Comparison of ENCODE assay signal across 8 cellular contexts in genomic region chr10:110497438-110498086, GRCh38. TPM values are rescaled to one million over a fixed set of nuclear protein-coding genes. Genes with fewer than 3 reads are reported as not detected.
DNase-seq lines count a peak whose midpoint lies in the region; ATAC-seq and TF ChIP-seq lines count a peak whose summit lies in the region.

Gene DUSP5 (plus strand): TSS chr10:110497907. CDS start chr10:110498122, 215 bp downstream.

- no peaks in the 10 kb centered on the region for H3K36me3 ChIP-seq in neural cell (ENCODE audit: insufficient read depth, low read length)

- H3K9me3 ChIP-seq in neural cell (ENCODE audit: low read length) = no peaks in the 10 kb centered on the region

- TF ChIP-seq RAD21 in neural cell (conservative IDR thresholded peaks at IDR 0.05) = peak; percentile 26

- peak within 1 kb of the TSS; percentile 2 for H3K4me2 ChIP-seq in neural cell (ENCODE audit: low read length)

- DNase-seq in ELF-1 (ENCODE audit: low read depth, low spot score) (peak; percentile 90), Kasumi-1 (lab: John Stamatoyannopoulos, UW) (peak; percentile 92 to 95), SHP77 treated with DMSO at 0.1 percent for 48 hours (lab: John Stamatoyannopoulos, UW) (peak; percentile 65), activated gamma-delta T cell (lab: John Stamatoyannopoulos, UW) (peak; percentile 93), fibroblast of the conjunctiva (ENCODE audit: low read depth) (peak; percentile 73)
- peak; percentile 96 to 98 for DNase-seq in stimulated activated naive CD8-positive, alpha-beta T cell treated with anti-CD3 and anti-CD28 coated beads, Interleukin-15, amount 100 ng/mL, for 72 hours

- no peaks in the 10 kb centered on the region for H3F3A ChIP-seq in neural cell (ENCODE audit: insufficient read depth, low read length, poor library complexity, severe bottlenecking)

- no peak for TF ChIP-seq CTCF in neural cell (IDR thresholded peaks at IDR 0.05; ENCODE audit: poor library complexity, severe bottlenecking)

- peak within 1 kb of the TSS; percentile 86 to 98 for H3K27ac Mint-ChIP-seq in stimulated activated naive CD8-positive, alpha-beta T cell treated with anti-CD3 and anti-CD28 coated beads, Interleukin-15, amount 100 ng/mL, for 72 hours

- peaks cover 54% of the 10 kb centered on the region for H3K4me1 Mint-ChIP-seq in stimulated activated naive CD8-positive, alpha-beta T cell treated with anti-CD3 and anti-CD28 coated beads, Interleukin-15, amount 100 ng/mL, for 72 hours

- no peaks in the 10 kb centered on the region for H3K79me2 ChIP-seq in neural cell (replicated peaks; ENCODE audit: insufficient read depth, low read length)

- H3K4me3 Mint-ChIP-seq in stimulated activated naive CD8-positive, alpha-beta T cell treated with anti-CD3 and anti-CD28 coated beads, Interleukin-15, amount 100 ng/mL, for 72 hours = peak within 1 kb of the TSS; percentile 94 to 96

- peaks cover 50% of the 10 kb centered on the region for H3K27me3 ChIP-seq in neural cell (ENCODE audit: insufficient read depth, low read depth, low read length)

- TF ChIP-seq EP300 in neural cell (conservative IDR thresholded peaks at IDR 0.05; ENCODE audit: poor library complexity, severe bottlenecking) = no peak

- peak within 1 kb of the TSS; percentile 44 for H3K27ac ChIP-seq in neural cell (ENCODE audit: low read length)

- no peaks in the 10 kb centered on the region for H3K27me3 Mint-ChIP-seq in stimulated activated naive CD8-positive, alpha-beta T cell treated with anti-CD3 and anti-CD28 coated beads, Interleukin-15, amount 100 ng/mL, for 72 hours

- no peaks in the 10 kb centered on the region for H4K20me1 ChIP-seq in neural cell (ENCODE audit: insufficient read depth)

- H2AFZ ChIP-seq in neural cell (ENCODE audit: low read depth, low read length) = no peak within 1 kb of the TSS

- ATAC-seq in GM21825 (IDR thresholded peaks at IDR 0.05; ENCODE audit: unreplicated experiment) = peak; percentile 48
- ATAC-seq in stimulated activated naive CD8-positive, alpha-beta T cell treated with anti-CD3 and anti-CD28 coated beads, Interleukin-15, amount 100 ng/mL, for 72 hours = peak; percentile 78

- no peaks in the 10 kb centered on the region for H3K9me2 ChIP-seq in neural cell (ENCODE audit: insufficient read depth, low read length)

- H3K4me3 ChIP-seq in neural cell (ENCODE audit: low read length) = peak within 1 kb of the TSS; percentile 86

- no peaks in the 10 kb centered on the region for H3K9me3 Mint-ChIP-seq in stimulated activated naive CD8-positive, alpha-beta T cell treated with anti-CD3 and anti-CD28 coated beads, Interleukin-15, amount 100 ng/mL, for 72 hours

- H3K9ac ChIP-seq in neural cell (ENCODE audit: low read length) = peak within 1 kb of the TSS; percentile 82

TF ChIP-seq in neural cell, 6 proteins besides CTCF, POLR2A, EP300 and RAD21:
- TF ChIP-seq MXI1 (conservative IDR thresholded peaks at IDR 0.05; ENCODE audit: poor library complexity, severe bottlenecking) (peak; percentile 36), EZH2 (IDR thresholded peaks at IDR 0.05; ENCODE audit: borderline replicate concordance, insufficient read depth, low read length, poor library complexity, severe bottlenecking) (no peak), SMC3 (conservative IDR thresholded peaks at IDR 0.05; ENCODE audit: poor library complexity) (no peak), POLR2AphosphoS5 (IDR thresholded peaks at IDR 0.05) (peak; percentile 75), TAF1 (IDR thresholded peaks at IDR 0.05; ENCODE audit: low read depth) (peak; percentile 71)
- TF ChIP-seq, protein P1, sequence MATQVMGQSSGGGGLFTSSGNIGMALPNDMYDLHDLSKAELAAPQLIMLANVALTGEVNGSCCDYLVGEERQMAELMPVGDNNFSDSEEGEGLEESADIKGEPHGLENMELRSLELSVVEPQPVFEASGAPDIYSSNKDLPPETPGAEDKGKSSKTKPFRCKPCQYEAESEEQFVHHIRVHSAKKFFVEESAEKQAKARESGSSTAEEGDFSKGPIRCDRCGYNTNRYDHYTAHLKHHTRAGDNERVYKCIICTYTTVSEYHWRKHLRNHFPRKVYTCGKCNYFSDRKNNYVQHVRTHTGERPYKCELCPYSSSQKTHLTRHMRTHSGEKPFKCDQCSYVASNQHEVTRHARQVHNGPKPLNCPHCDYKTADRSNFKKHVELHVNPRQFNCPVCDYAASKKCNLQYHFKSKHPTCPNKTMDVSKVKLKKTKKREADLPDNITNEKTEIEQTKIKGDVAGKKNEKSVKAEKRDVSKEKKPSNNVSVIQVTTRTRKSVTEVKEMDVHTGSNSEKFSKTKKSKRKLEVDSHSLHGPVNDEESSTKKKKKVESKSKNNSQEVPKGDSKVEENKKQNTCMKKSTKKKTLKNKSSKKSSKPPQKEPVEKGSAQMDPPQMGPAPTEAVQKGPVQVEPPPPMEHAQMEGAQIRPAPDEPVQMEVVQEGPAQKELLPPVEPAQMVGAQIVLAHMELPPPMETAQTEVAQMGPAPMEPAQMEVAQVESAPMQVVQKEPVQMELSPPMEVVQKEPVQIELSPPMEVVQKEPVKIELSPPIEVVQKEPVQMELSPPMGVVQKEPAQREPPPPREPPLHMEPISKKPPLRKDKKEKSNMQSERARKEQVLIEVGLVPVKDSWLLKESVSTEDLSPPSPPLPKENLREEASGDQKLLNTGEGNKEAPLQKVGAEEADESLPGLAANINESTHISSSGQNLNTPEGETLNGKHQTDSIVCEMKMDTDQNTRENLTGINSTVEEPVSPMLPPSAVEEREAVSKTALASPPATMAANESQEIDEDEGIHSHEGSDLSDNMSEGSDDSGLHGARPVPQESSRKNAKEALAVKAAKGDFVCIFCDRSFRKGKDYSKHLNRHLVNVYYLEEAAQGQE (IDR thresholded peaks at IDR 0.05; ENCODE audit: borderline replicate concordance) = peak; percentile 63

RNA-seq across cellular contexts. Expression of gene DUSP5, which starts in this region (rescaled TPM):
- polyA plus RNA-seq in neural cell = 1.2 and 2.2 TPM in 2 replicates
- polyA minus RNA-seq in neural cell = 2.9 and 4.1 TPM in 2 replicates

Comparison
In these comparisons a context has a peak if more than half of its experiments do, and no peak if none do; other contexts are left out.
1. Peak in every context shown above with its lines: DNase-seq, ATAC-seq, H3K4me3 ChIP-seq and H3K27ac ChIP-seq.